Comparison of ENCODE assay signal across 8 cellular contexts in genomic region chr16:71894921-71895678, GRCh38. TPM values are rescaled to one million over a fixed set of nuclear protein-coding genes. Genes with fewer than 3 reads are reported as not detected.
DNase-seq lines count a peak whose midpoint lies in the region; ATAC-seq and TF ChIP-seq lines count a peak whose summit lies in the region.

TSS of gene IST1 (plus strand) at chr16:71895531. CDS start at chr16:71915641, 20,110 bp downstream.

- H3K9ac ChIP-seq in rectal smooth muscle tissue (ENCODE audit: low read length) = peak within 1 kb of the TSS; percentile 97

- peak; percentile 86 for ATAC-seq in GM18498 (IDR thresholded peaks at IDR 0.05; ENCODE audit: unreplicated experiment)
- peak; percentile 83 for ATAC-seq in HG02885 (IDR thresholded peaks at IDR 0.05; ENCODE audit: poor library complexity, unreplicated experiment)
- ATAC-seq in right cardiac atrium = peak; percentile 98
- ATAC-seq in aorta (ENCODE audit: low FRiP score) = peak; percentile 99

- H3K36me3 ChIP-seq in ascending aorta (peaks cover 0 to 6% of the 10 kb centered on the region in 2 donors), rectal smooth muscle tissue (ENCODE audit: control insufficient read depth, insufficient read depth, low read length) (no peaks in the 10 kb centered on the region), aorta (ENCODE audit: control insufficient read depth in 1 of 2, insufficient read depth in 2 of 2, low read length in 1 of 2) (no peaks in the 10 kb centered on the region)

- DNase-seq in NCI-H1694 treated with DMSO at 0.1 percent for 48 hours (lab: John Stamatoyannopoulos, UW) = peak; percentile 87
- peak; percentile 91 to 99 for DNase-seq in ascending aorta (ENCODE audit: low spot score in 2 of 2)
- DNase-seq in right cardiac atrium = peak; percentile 99
- DNase-seq in aorta = peak; percentile 99

- H3K4me3 ChIP-seq in ascending aorta (peak within 1 kb of the TSS; percentile 71 to 81), right cardiac atrium (ENCODE audit: low read length) (peak within 1 kb of the TSS; percentile 90), rectal smooth muscle tissue (ENCODE audit: low read length) (peak within 1 kb of the TSS; percentile 99), aorta (ENCODE audit: low read length in 2 of 2) (peak within 1 kb of the TSS; percentile 87 to 93)

- H3K4me1 ChIP-seq in ascending aorta (peaks cover 0 to 32% of the 10 kb centered on the region in 2 donors), right cardiac atrium (ENCODE audit: control insufficient read depth, insufficient read depth, low read length) (no peaks in the 10 kb centered on the region), rectal smooth muscle tissue (ENCODE audit: control insufficient read depth, insufficient read depth, low read length) (peaks cover 6% of the 10 kb centered on the region), aorta (ENCODE audit: control insufficient read depth in 1 of 2, insufficient read depth in 2 of 2, low read length in 2 of 2) (peaks cover 0 to 2% of the 10 kb centered on the region in 2 donors)

- intact Hi-C loops in T-helper 2 cell treated with Interferon-gamma antibody and Interleukin-4, amounts not matched to agents 100 ng/mL and 5 ng/mL, for 36 hours (cut with micrococcal nuclease) = loop anchor here (1.0 to 2.0 kb wide), 8 partner anchors 11 to 198 kb away; partner anchors contain the start of genes ATXN1L, DHODH, DHX38 and TXNL4B
- intact Hi-C loops in ascending aorta (cut with DNase I) (loop anchor here (1.0 to 10.0 kb wide), 8 partner anchors 11 to 1040 kb away; partner anchors contain the start of genes AP1G1, ATXN1L, DHODH and ZNF821), right cardiac atrium (cut with DNase I) (no loop called here), aorta (cut with DNase I) (loop anchor here (2.0 to 5.0 kb wide), 3 partner anchors 36 to 88 kb away; partner anchors contain the start of gene AP1G1 (in 2 of the 2))

- TF ChIP-seq CTCF in ascending aorta (IDR thresholded peaks at IDR 0.05) = no peak

- no peaks in the 10 kb centered on the region for H3K27me3 ChIP-seq in ascending aorta
- H3K27me3 ChIP-seq in right cardiac atrium (ENCODE audit: control insufficient read depth, insufficient read depth) = no peaks in the 10 kb centered on the region
- no peaks in the 10 kb centered on the region for H3K27me3 ChIP-seq in rectal smooth muscle tissue (ENCODE audit: control insufficient read depth, insufficient read depth, low read length)
- no peaks in the 10 kb centered on the region for H3K27me3 ChIP-seq in aorta (ENCODE audit: control insufficient read depth in 1 of 2, insufficient read depth in 2 of 2, low read length in 1 of 2)

- under 1% methylated on average over 67 of the region's 67 CpGs for WGBS in right cardiac atrium
- WGBS in aorta, 2 donors = 0 to 1% methylated on average over 67 of the region's 67 CpGs

- H3K9me3 ChIP-seq in ascending aorta (no peaks in the 10 kb centered on the region), right cardiac atrium (ENCODE audit: control insufficient read depth, low read length) (no peaks in the 10 kb centered on the region), aorta (ENCODE audit: control insufficient read depth, low read length) (no peaks in the 10 kb centered on the region)

- H3K27ac ChIP-seq in ascending aorta = peak within 1 kb of the TSS; percentile 94 to 97
- H3K27ac ChIP-seq in right cardiac atrium (ENCODE audit: low read length) = peak within 1 kb of the TSS; percentile 100
- H3K27ac ChIP-seq in rectal smooth muscle tissue (ENCODE audit: low read depth, low read length) = peak within 1 kb of the TSS; percentile 98
- peak within 1 kb of the TSS; percentile 72 to 99 for H3K27ac ChIP-seq in aorta (ENCODE audit: low read depth in 1 of 2, low read length in 2 of 2)

RNA-seq across cellular contexts. Expression of gene IST1, which starts in this region (rescaled TPM):
- total RNA-seq in T-helper 2 cell treated with Interferon-gamma antibody and Interleukin-4, amounts not matched to agents 100 ng/mL and 5 ng/mL, for 36 hours = 160 and 176 TPM in 2 replicates
- total RNA-seq in ascending aorta (116 TPM), right cardiac atrium (100 to 1,000 TPM; 128 to 148 (median 139) TPM), aorta (100 to 1,000 TPM; 152 to 202 TPM)
- polyA plus RNA-seq in right cardiac atrium (89.5 TPM), aorta (100 to 1,000 TPM in 1 of 2 donors, 10 to 100 TPM in 1; 52.5 to 150 TPM)

Comparison
In these comparisons a context has a peak if more than half of its experiments do, and no peak if none do; other contexts are left out.
1. Peak in every context shown above with its lines: DNase-seq, ATAC-seq, H3K4me3 ChIP-seq and H3K27ac ChIP-seq.
2. intact Hi-C loops: an anchor here in T-helper 2 cell treated with Interferon-gamma antibody and Interleukin-4, amounts not matched to agents 100 ng/mL and 5 ng/mL, for 36 hours (1.0 to 2.0 kb wide), ascending aorta (1.0 to 10.0 kb wide) and aorta (2.0 to 5.0 kb wide); none called in right cardiac atrium.